In genomic region chr5:172594431-172594830, GRCh38 we compare ENCODE assay signal across 28 cellular contexts.
"Had no signal": no experiment of that assay in that cellular context is flagged by ENCODE, and none has a peak within 500 bp of the region (broad histone marks: within the 10 kb centered on the region; RNA-seq: fewer than 3 reads in every experiment).

No MANE protein-coding gene starts in this region.

- H3K36me3 ChIP-seq: neural progenitor cell, neutrophil, pancreas, right lobe of liver, sigmoid colon, stomach, thoracic aorta, thyroid gland, tibial nerve, upper lobe of left lung, vagina had no signal

- H3K9me3 ChIP-seq: neutrophil, pancreas, psoas muscle, right lobe of liver, sigmoid colon, stomach, thoracic aorta, thyroid gland, tibial nerve, upper lobe of left lung, vagina had no signal

- H3K9ac ChIP-seq: neural progenitor cell had no signal

- H3K9me3 Mint-ChIP-seq: naive thymus-derived CD8-positive, alpha-beta T cell; natural killer cell treated with Interleukin-12 subunit alpha and Interleukin-12 subunit beta and Interleukin-15 and Interleukin-18, amount 100 ng/mL, for 72 hours; nephron progenitor cell; neural progenitor cell; stimulated activated effector memory CD8-positive, alpha-beta T cell treated with anti-CD3 and anti-CD28 coated beads, Interleukin-12 subunit alpha, Interleukin-12 subunit beta, amount 100 ng/mL, for 72 hours; stimulated activated naive B cell treated with anti-CD40 and anti-IgM and Interleukin-4, amounts not matched to agents 10 μg/mL and 1 μg/mL and 100 μg/mL, for 72 hours; stimulated activated naive CD8-positive, alpha-beta T cell treated with anti-CD3 and anti-CD28 coated beads, Interleukin-15, Interleukin-2, amounts not matched to agents 100 ng/mL and 50 ng/mL, for 24 hours had no signal

- H3K27ac ChIP-seq: neural progenitor cell, neutrophil, pancreas, psoas muscle, right lobe of liver, sigmoid colon, stomach, thoracic aorta, thyroid gland, tibial nerve, upper lobe of left lung, vagina had no signal

- DNase-seq: naive thymus-derived CD8-positive, alpha-beta T cell; nephron progenitor cell; nucleus accumbens; pancreas; psoas muscle; right cardiac atrium; sigmoid colon; small intestine; stimulated activated CD4-positive, alpha-beta T cell treated with anti-CD3 and anti-CD28 coated beads, Interleukin-15, amount 100 ng/mL, for 24 hours; stimulated activated CD4-positive, alpha-beta T cell treated with anti-CD3 and anti-CD28 coated beads, Interleukin-2, amount 100 ng/mL, for 24 hours; stimulated activated CD4-positive, alpha-beta T cell treated with anti-CD3 and anti-CD28 coated beads, Interleukin-2, amount 100 ng/mL, for 48 hours; stimulated activated CD4-positive, alpha-beta T cell treated with anti-CD3 and anti-CD28 coated beads, Interleukin-4, amount 100 ng/mL, for 24 hours; stimulated activated naive B cell treated with anti-CD40 and anti-IgM and Interleukin-4, amounts not matched to agents 10 μg/mL and 1 μg/mL and 100 μg/mL, for 72 hours; stimulated activated naive CD4-positive, alpha-beta T cell treated with Interleukin-2 at 50 U/mL for 16 hours; stomach; thyroid gland; trophoblast cell; upper lobe of left lung had no signal

- H3K4me3 ChIP-seq: neural progenitor cell, pancreas, psoas muscle, right lobe of liver, sigmoid colon, stomach, thoracic aorta, thyroid gland, tibial nerve, upper lobe of left lung, vagina had no signal

- H3K4me1 Mint-ChIP-seq: stimulated activated effector memory CD8-positive, alpha-beta T cell treated with anti-CD3 and anti-CD28 coated beads, Interleukin-12 subunit alpha, Interleukin-12 subunit beta, amount 100 ng/mL, for 72 hours; stimulated activated naive B cell treated with anti-CD40 and anti-IgM and Interleukin-4, amounts not matched to agents 10 μg/mL and 1 μg/mL and 100 μg/mL, for 72 hours had no signal

- H3K4me1 ChIP-seq: pancreas, psoas muscle, right lobe of liver, stomach, thyroid gland, upper lobe of left lung had no signal

- H3K27me3 Mint-ChIP-seq: stimulated activated naive CD8-positive, alpha-beta T cell treated with anti-CD3 and anti-CD28 coated beads, Interleukin-15, Interleukin-2, amounts not matched to agents 100 ng/mL and 50 ng/mL, for 24 hours had no signal

- H3K36me3 Mint-ChIP-seq: naive thymus-derived CD8-positive, alpha-beta T cell; natural killer cell treated with Interleukin-12 subunit alpha and Interleukin-12 subunit beta and Interleukin-15 and Interleukin-18, amount 100 ng/mL, for 72 hours; neural progenitor cell; stimulated activated effector memory CD8-positive, alpha-beta T cell treated with anti-CD3 and anti-CD28 coated beads, Interleukin-12 subunit alpha, Interleukin-12 subunit beta, amount 100 ng/mL, for 72 hours; stimulated activated naive B cell treated with anti-CD40 and anti-IgM and Interleukin-4, amounts not matched to agents 10 μg/mL and 1 μg/mL and 100 μg/mL, for 72 hours had no signal

- H3K27ac Mint-ChIP-seq: naive thymus-derived CD8-positive, alpha-beta T cell; natural killer cell treated with Interleukin-12 subunit alpha and Interleukin-12 subunit beta and Interleukin-15 and Interleukin-18, amount 100 ng/mL, for 72 hours; nephron progenitor cell; neural progenitor cell; progenitor cell of endocrine pancreas; stimulated activated effector memory CD8-positive, alpha-beta T cell treated with anti-CD3 and anti-CD28 coated beads, Interleukin-12 subunit alpha, Interleukin-12 subunit beta, amount 100 ng/mL, for 72 hours; stimulated activated naive B cell treated with anti-CD40 and anti-IgM and Interleukin-4, amounts not matched to agents 10 μg/mL and 1 μg/mL and 100 μg/mL, for 72 hours; stimulated activated naive CD8-positive, alpha-beta T cell treated with anti-CD3 and anti-CD28 coated beads, Interleukin-15, Interleukin-2, amounts not matched to agents 100 ng/mL and 50 ng/mL, for 24 hours had no signal

- H3K4me3 Mint-ChIP-seq: naive thymus-derived CD8-positive, alpha-beta T cell; natural killer cell treated with Interleukin-12 subunit alpha and Interleukin-12 subunit beta and Interleukin-15 and Interleukin-18, amount 100 ng/mL, for 72 hours; nephron progenitor cell; neural progenitor cell; stimulated activated effector memory CD8-positive, alpha-beta T cell treated with anti-CD3 and anti-CD28 coated beads, Interleukin-12 subunit alpha, Interleukin-12 subunit beta, amount 100 ng/mL, for 72 hours; stimulated activated naive B cell treated with anti-CD40 and anti-IgM and Interleukin-4, amounts not matched to agents 10 μg/mL and 1 μg/mL and 100 μg/mL, for 72 hours; stimulated activated naive CD8-positive, alpha-beta T cell treated with anti-CD3 and anti-CD28 coated beads, Interleukin-15, Interleukin-2, amounts not matched to agents 100 ng/mL and 50 ng/mL, for 24 hours had no signal

- ATAC-seq: naive thymus-derived CD8-positive, alpha-beta T cell; pancreas; psoas muscle; right cardiac atrium; right lobe of liver; stimulated activated naive B cell treated with anti-CD40 and anti-IgM and Interleukin-4, amounts not matched to agents 10 μg/mL and 1 μg/mL and 100 μg/mL, for 72 hours had no signal

- H3K27me3 ChIP-seq: neural progenitor cell, neutrophil, pancreas, right lobe of liver, sigmoid colon, stomach, thyroid gland, tibial nerve, upper lobe of left lung, vagina had no signal

- H3K4me2 ChIP-seq: neural progenitor cell had no signal
